Comparison of ENCODE assay signal across 36 cellular contexts in the genomic region with DNA sequence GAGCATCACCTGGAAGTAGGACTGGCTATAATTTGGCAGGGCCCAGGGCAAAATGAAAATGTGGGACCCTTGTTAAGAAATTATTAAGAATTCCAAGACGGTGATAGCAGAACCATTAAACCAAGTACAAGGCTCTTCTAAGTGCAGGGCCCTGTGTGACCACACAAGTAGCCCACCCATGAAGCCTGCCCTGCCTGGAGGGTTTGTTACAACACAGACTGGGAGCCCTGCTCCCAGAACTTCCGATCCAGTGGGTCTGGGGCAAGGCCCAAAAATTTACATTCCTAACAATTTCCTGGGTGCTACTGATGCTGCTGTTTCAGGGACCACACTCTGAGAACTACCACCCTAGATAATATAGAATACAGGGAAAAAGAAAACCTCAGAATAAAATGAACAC.
"Had no signal": no experiment of that assay in that cellular context is flagged by ENCODE, and none has a peak within 500 bp of the region (broad histone marks: within the 10 kb centered on the region; RNA-seq: fewer than 3 reads in every experiment).

No MANE protein-coding gene starts in this region.

- H3K9me3 Mint-ChIP-seq: activated CD4-positive, alpha-beta T cell treated with anti-CD3 and anti-CD28 coated beads, Interleukin-2, amount 10 ng/mL, durations not matched to agents 24 days and 14 days; activated naive CD4-positive, alpha-beta T cell treated with anti-CD3 and anti-CD28 coated beads for 36 hours; activated T-cell treated with anti-CD3 and anti-CD28 coated beads, Interleukin-2, amount 50 U/mL, for 24 hours; activated T-helper 2 cell treated with anti-CD3 and anti-CD28 coated beads, Interferon-gamma antibody, Interleukin-2, Interleukin-4, amounts not matched to agents 10 μg/mL and 5 μg/mL and 100 μg/mL, durations not matched to agents 14 hours and 24 hours and 36 hours; T-helper 2 cell treated with Interferon-gamma antibody and Interleukin-4, amounts not matched to agents 5 μg/mL and 100 μg/mL, for 36 hours had no signal

- H3K27ac ChIP-seq: adrenal gland, body of pancreas, brain microvascular endothelial cell, breast epithelium, VCaP had no signal

- H3K4me3 ChIP-seq: adrenal gland, body of pancreas, breast epithelium had no signal

- H3K4me1 Mint-ChIP-seq: activated B cell treated with CpG ODN at 0.5 μM for 24 hours; activated CD4-positive, alpha-beta T cell treated with anti-CD3 and anti-CD28 coated beads, Interleukin-2, amount 10 ng/mL, durations not matched to agents 24 days and 14 days; activated CD8-positive, alpha-beta memory T cell treated with anti-CD3 and anti-CD28 coated beads, Interleukin-2, amount 10 ng/mL, durations not matched to agents 7 days and 5 days; activated naive CD8-positive, alpha-beta T cell treated with anti-CD3 and anti-CD28 coated beads for 36 hours had no signal

- FAIRE-seq: astrocyte, TTC549 had no signal

- DNase-seq: activated B cell treated with CpG ODN at 0.5 μM for 24 hours; activated CD4-positive, alpha-beta memory T cell treated with anti-CD3 and anti-CD28 coated beads for 36 hours; activated CD4-positive, alpha-beta T cell treated with anti-CD3 and anti-CD28 coated beads for 4 hours; activated CD4-positive, alpha-beta T cell treated with anti-CD3 and anti-CD28 coated beads, Interleukin-2, amount 10 ng/mL, durations not matched to agents 24 days and 14 days; activated CD4-positive, alpha-beta T cell treated with anti-CD3 and anti-CD28 coated beads, Interleukin-2, amount 50 U/mL, for 1 hour; activated CD4-positive, alpha-beta T cell treated with anti-CD3 and anti-CD28 coated beads, Interleukin-2, amount 50 U/mL, for 4 hours; activated CD4-positive, CD25-positive, alpha-beta regulatory T cell treated with anti-CD3 and anti-CD28 coated beads, Interleukin-2, amount 50 U/mL, for 72 hours; activated CD8-positive, alpha-beta memory T cell treated with anti-CD3 and anti-CD28 coated beads for 24 hours; activated CD8-positive, alpha-beta memory T cell treated with anti-CD3 and anti-CD28 coated beads, Interleukin-2, amount 10 ng/mL, durations not matched to agents 7 days and 5 days; activated CD8-positive, alpha-beta memory T cell treated with anti-CD3 and anti-CD28 coated beads, Interleukin-2, amount 50 U/mL, for 48 hours; activated CD8-positive, alpha-beta T cell treated with anti-CD3 and anti-CD28 coated beads, Interleukin-2, amount 10 ng/mL, durations not matched to agents 7 days and 5 days; activated effector memory CD4-positive, alpha-beta T cell treated with Interleukin-2 at 50 U/mL for 16 hours; activated gamma-delta T cell; activated naive CD4-positive, alpha-beta T cell; activated naive CD4-positive, alpha-beta T cell treated with anti-CD3 and anti-CD28 coated beads for 36 hours; activated naive CD4-positive, alpha-beta T cell treated with anti-CD3 and anti-CD28 coated beads, Interleukin-2, amount 50 U/mL, for 16 hours; activated naive CD8-positive, alpha-beta T cell treated with anti-CD3 and anti-CD28 coated beads for 36 hours; activated T-cell treated with anti-CD3 and anti-CD28 coated beads, Interleukin-2, amount 50 U/mL, for 24 hours; activated T-cell treated with anti-CD3 and anti-CD28 coated beads, Interleukin-2, amount 50 U/mL, for 48 hours; adrenal gland; amniotic stem cell; aorta; body of pancreas; brain microvascular endothelial cell; central memory CD4-positive, alpha-beta T cell; T-helper 1 cell; T-helper 2 cell; T-helper 9 cell had no signal

- H3K9me3 ChIP-seq: adrenal gland, body of pancreas, breast epithelium had no signal

- H3K4me3 Mint-ChIP-seq: activated B cell treated with CpG ODN at 0.5 μM for 24 hours; activated CD4-positive, alpha-beta memory T cell treated with anti-CD3 and anti-CD28 coated beads for 36 hours; activated CD4-positive, alpha-beta T cell treated with anti-CD3 and anti-CD28 coated beads, Interleukin-2, amount 10 ng/mL, durations not matched to agents 24 days and 14 days; activated CD8-positive, alpha-beta memory T cell treated with anti-CD3 and anti-CD28 coated beads, Interleukin-2, amount 10 ng/mL, durations not matched to agents 7 days and 5 days; activated CD8-positive, alpha-beta T cell treated with anti-CD3 and anti-CD28 coated beads, Interleukin-2, amount 10 ng/mL, durations not matched to agents 7 days and 5 days; activated naive CD4-positive, alpha-beta T cell treated with anti-CD3 and anti-CD28 coated beads for 36 hours; activated naive CD8-positive, alpha-beta T cell treated with anti-CD3 and anti-CD28 coated beads for 36 hours; activated T-cell treated with anti-CD3 and anti-CD28 coated beads, Interleukin-2, amount 50 U/mL, for 24 hours; T-helper 1 cell treated with Interleukin-12 subunit alpha and Interleukin-12 subunit beta and Interleukin-4 antibody, amounts not matched to agents 30 μg/mL and 1 μg/mL, for 36 hours; T-helper 2 cell treated with Interferon-gamma antibody and Interleukin-4, amounts not matched to agents 5 μg/mL and 100 μg/mL, for 36 hours had no signal

- H3K4me1 ChIP-seq: adrenal gland, breast epithelium had no signal

- H3K27me3 Mint-ChIP-seq: activated B cell treated with CpG ODN at 0.5 μM for 24 hours; activated CD4-positive, alpha-beta memory T cell treated with anti-CD3 and anti-CD28 coated beads for 36 hours; activated CD4-positive, alpha-beta T cell treated with anti-CD3 and anti-CD28 coated beads, Interleukin-2, amount 10 ng/mL, durations not matched to agents 24 days and 14 days; activated CD8-positive, alpha-beta memory T cell treated with anti-CD3 and anti-CD28 coated beads, Interleukin-2, amount 10 ng/mL, durations not matched to agents 7 days and 5 days; activated naive CD8-positive, alpha-beta T cell treated with anti-CD3 and anti-CD28 coated beads for 36 hours; activated T-cell treated with anti-CD3 and anti-CD28 coated beads, Interleukin-2, amount 50 U/mL, for 24 hours had no signal

- H3K36me3 ChIP-seq: adrenal gland, brain microvascular endothelial cell, breast epithelium had no signal

- H3K36me3 Mint-ChIP-seq: activated CD4-positive, alpha-beta memory T cell treated with anti-CD3 and anti-CD28 coated beads for 36 hours; activated CD8-positive, alpha-beta memory T cell treated with anti-CD3 and anti-CD28 coated beads, Interleukin-2, amount 10 ng/mL, durations not matched to agents 7 days and 5 days; activated naive CD4-positive, alpha-beta T cell treated with anti-CD3 and anti-CD28 coated beads, Interleukin-2, amount 50 U/mL, for 72 hours; activated naive CD8-positive, alpha-beta T cell treated with anti-CD3 and anti-CD28 coated beads for 36 hours had no signal

- H3K27ac Mint-ChIP-seq: activated B cell treated with CpG ODN at 0.5 μM for 24 hours; activated CD4-positive, alpha-beta memory T cell treated with anti-CD3 and anti-CD28 coated beads for 36 hours; activated CD4-positive, alpha-beta T cell treated with anti-CD3 and anti-CD28 coated beads, Interleukin-2, amount 10 ng/mL, durations not matched to agents 24 days and 14 days; activated CD8-positive, alpha-beta memory T cell treated with anti-CD3 and anti-CD28 coated beads, Interleukin-2, amount 10 ng/mL, durations not matched to agents 7 days and 5 days; activated CD8-positive, alpha-beta T cell treated with anti-CD3 and anti-CD28 coated beads, Interleukin-2, amount 10 ng/mL, durations not matched to agents 7 days and 5 days; activated naive CD4-positive, alpha-beta T cell treated with anti-CD3 and anti-CD28 coated beads for 36 hours; activated naive CD4-positive, alpha-beta T cell treated with anti-CD3 and anti-CD28 coated beads, Interleukin-2, amount 50 U/mL, for 72 hours; activated naive CD8-positive, alpha-beta T cell treated with anti-CD3 and anti-CD28 coated beads for 36 hours; activated T-cell treated with anti-CD3 and anti-CD28 coated beads, Interleukin-2, amount 50 U/mL, for 24 hours; activated T-helper 2 cell treated with anti-CD3 and anti-CD28 coated beads, Interferon-gamma antibody, Interleukin-2, Interleukin-4, amounts not matched to agents 10 μg/mL and 5 μg/mL and 100 μg/mL, durations not matched to agents 14 hours and 24 hours and 36 hours; T-helper 1 cell treated with Interleukin-12 subunit alpha and Interleukin-12 subunit beta and Interleukin-4 antibody, amounts not matched to agents 30 μg/mL and 1 μg/mL, for 36 hours; T-helper 2 cell treated with Interferon-gamma antibody and Interleukin-4, amounts not matched to agents 5 μg/mL and 100 μg/mL, for 36 hours had no signal

- H3K27me3 ChIP-seq: adrenal gland, body of pancreas, brain microvascular endothelial cell, breast epithelium had no signal
